ENCODE assay signal across 21 cellular contexts in the genomic region with DNA sequence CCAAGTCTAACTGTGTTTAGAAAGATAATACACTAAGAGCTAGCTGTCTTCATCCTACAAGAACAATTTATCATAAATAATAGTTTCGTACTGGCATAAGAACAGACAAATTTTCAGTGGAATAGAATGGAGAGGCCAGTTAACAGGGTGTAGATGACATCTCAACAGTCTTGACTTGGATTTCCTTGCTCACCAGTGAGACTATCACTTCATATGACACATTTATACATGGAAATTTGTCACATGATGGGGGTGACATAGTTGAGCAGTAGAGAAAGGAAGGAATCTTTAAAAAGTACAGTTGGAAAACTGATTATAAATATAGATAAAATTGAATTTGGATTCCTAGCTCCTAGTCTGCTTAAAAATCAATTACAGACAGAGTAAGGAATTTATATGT. TPM values are rescaled to one million over a fixed set of nuclear protein-coding genes. Genes with fewer than 3 reads are reported as not detected.
DNase-seq lines count a peak whose midpoint lies in the region; ATAC-seq, FAIRE-seq and TF ChIP-seq lines count a peak whose summit lies in the region.
"Had no signal": no experiment of that assay in that cellular context is flagged by ENCODE, and none has a peak within 500 bp of the region (broad histone marks: within the 10 kb centered on the region; RNA-seq: fewer than 3 reads in every experiment).

No MANE protein-coding gene starts in this region.

- H3K4me3 ChIP-seq in GM12878: no peak overlapping the region
- H3K4me3 ChIP-seq in right cardiac atrium (ENCODE audit: low read length): no peak overlapping the region
- H3K4me3 ChIP-seq: PC-9, SJCRH30 had no signal

- 95% methylated on average over 1 of the region's 1 CpG for WGBS in GM12878 (ENCODE audit: insufficient coverage, insufficient replicate concordance, low lambda C conversion rate, missing lambda C conversion rate)
- 96% methylated on average over 1 of the region's 1 CpG for WGBS in right cardiac atrium

- no peak overlapping the region for H3K9ac ChIP-seq in GM12878 (ENCODE audit: control insufficient read depth, insufficient read depth, low read length)

- TF ChIP-seq EP300 in GM12878 (IDR thresholded peaks at IDR 0.05; ENCODE audit: borderline replicate concordance in 1 of 2, control insufficient read depth in 1 of 2, low read depth in 2 of 2, low read length in 2 of 2): no peak

- no peak overlapping the region for H3K4me3 Mint-ChIP-seq in activated naive CD4-positive, alpha-beta T cell treated with anti-CD3 and anti-CD28 coated beads for 36 hours
- H3K4me3 Mint-ChIP-seq in activated T-helper 1 cell treated with anti-CD3 and anti-CD28 coated beads, Interleukin-12 subunit alpha, Interleukin-12 subunit beta, Interleukin-2, Interleukin-4 antibody, amounts not matched to agents 30 ng/mL and 10 ng/mL and 1 ng/mL, durations not matched to agents 14 hours and 24 hours and 36 hours: no peak overlapping the region
- H3K4me3 Mint-ChIP-seq: CD4-positive, alpha-beta memory T cell had no signal

- no peaks in the 10 kb centered on the region for H3K27me3 ChIP-seq in GM12878 (replicated peaks in 1 of 2; ENCODE audit: control insufficient read depth in 2 of 2, insufficient read depth in 2 of 2, low read length in 1 of 2)
- H3K27me3 ChIP-seq in right cardiac atrium (ENCODE audit: control insufficient read depth, insufficient read depth): no peaks in the 10 kb centered on the region
- H3K27me3 ChIP-seq: SJCRH30 had no signal

- H3K4me2 ChIP-seq in GM12878 (ENCODE audit: control insufficient read depth, insufficient read depth): no peak overlapping the region
- H3K4me2 ChIP-seq: PC-9 had no signal

- H3K36me3 Mint-ChIP-seq in activated naive CD4-positive, alpha-beta T cell treated with anti-CD3 and anti-CD28 coated beads for 36 hours (ENCODE audit: low read depth): no peaks in the 10 kb centered on the region
- H3K36me3 Mint-ChIP-seq in activated T-helper 1 cell treated with anti-CD3 and anti-CD28 coated beads, Interleukin-12 subunit alpha, Interleukin-12 subunit beta, Interleukin-2, Interleukin-4 antibody, amounts not matched to agents 30 ng/mL and 10 ng/mL and 1 ng/mL, durations not matched to agents 14 hours and 24 hours and 36 hours (ENCODE audit: low read depth): peaks cover 2% of the 10 kb centered on the region
- H3K36me3 Mint-ChIP-seq: CD4-positive, alpha-beta memory T cell had no signal

- H3K27me3 Mint-ChIP-seq in activated naive CD4-positive, alpha-beta T cell treated with anti-CD3 and anti-CD28 coated beads for 36 hours (ENCODE audit: low read depth): no peaks in the 10 kb centered on the region
- H3K27me3 Mint-ChIP-seq in activated T-helper 1 cell treated with anti-CD3 and anti-CD28 coated beads, Interleukin-12 subunit alpha, Interleukin-12 subunit beta, Interleukin-2, Interleukin-4 antibody, amounts not matched to agents 30 ng/mL and 10 ng/mL and 1 ng/mL, durations not matched to agents 14 hours and 24 hours and 36 hours (ENCODE audit: insufficient read depth): no peaks in the 10 kb centered on the region
- H3K27me3 Mint-ChIP-seq: CD4-positive, alpha-beta memory T cell had no signal

- peak overlapping the region; percentile 45 for H2AFZ ChIP-seq in GM12878 (ENCODE audit: control insufficient read depth, low read depth, low read length)
- H2AFZ ChIP-seq: PC-9 had no signal

- SMC1A ChIA-PET in GM12878 (lab: Charles Lee; ENCODE audit: uncharacterized antibody, unreplicated experiment): interaction anchor here (0.6 to 7.0 kb wide), 9 partner anchors 9 to 42 kb away, joined by 3 to 70 read pairs (median 15); no protein-coding TSS in a partner anchor

- no peak for TF ChIP-seq CTCF in GM12878 (IDR thresholded peaks at IDR 0.05 in 2 of 3, conservative IDR thresholded peaks at IDR 0.05 in 1 of 3; ENCODE audit: control insufficient read depth in 2 of 3, extremely low read depth in 1 of 3, insufficient read depth in 1 of 3, low read depth in 3 of 3, low read length in 3 of 3)

- TF ChIP-seq RAD21 in GM12878 (IDR thresholded peaks at IDR 0.05; ENCODE audit: insufficient read depth, low read depth, low read length): no peak

- no peaks in the 10 kb centered on the region for H4K20me1 ChIP-seq in GM12878 (ENCODE audit: control insufficient read depth, insufficient read depth)

- peaks cover 18% of the 10 kb centered on the region for H3K4me1 ChIP-seq in GM12878 (ENCODE audit: control insufficient read depth, insufficient read depth, low read length)
- H3K4me1 ChIP-seq in right cardiac atrium (ENCODE audit: control insufficient read depth, insufficient read depth, low read length): no peaks in the 10 kb centered on the region
- H3K4me1 ChIP-seq: SJCRH30 had no signal

- peaks cover 16% of the 10 kb centered on the region for H3K79me2 ChIP-seq in GM12878 (ENCODE audit: control insufficient read depth, insufficient read depth, low read length)

- intact Hi-C loops in activated naive CD4-positive, alpha-beta T cell treated with anti-CD3 and anti-CD28 coated beads for 36 hours (cut with micrococcal nuclease): loop anchor here (10.0 kb wide), 1 partner anchor 1232 kb away; a partner anchor contains a TSS
- intact Hi-C loops in activated T-helper 1 cell treated with anti-CD3 and anti-CD28 coated beads, Interleukin-12 subunit alpha, Interleukin-12 subunit beta, Interleukin-2, Interleukin-4 antibody, amounts not matched to agents 30 ng/mL and 10 ng/mL and 1 ng/mL, durations not matched to agents 14 hours and 24 hours and 36 hours (cut with micrococcal nuclease): no loop called here
- intact Hi-C loops in GM12878 (cut with micrococcal nuclease; ENCODE audit: unreplicated experiment): no loop called here
- intact Hi-C loops in right cardiac atrium (cut with DNase I): no loop called here

- CTCF ChIA-PET in activated naive CD4-positive, alpha-beta T cell treated with anti-CD3 and anti-CD28 coated beads for 36 hours (lab: Charles Lee): interaction anchor here (0.5 to 1.0 kb wide), 3 partner anchors 9 to 37 kb away, joined by 4 read pairs; no protein-coding TSS in a partner anchor
- CTCF ChIA-PET in GM12878 (lab: Yijun Ruan, JAX): interaction anchor here (0.8 to 2.5 kb wide), 12 partner anchors 8 to 195 kb away, joined by 3 to 10 read pairs (median 5); a partner anchor contains a TSS

- no peaks in the 10 kb centered on the region for H3K9me3 ChIP-seq in GM12878 (replicated peaks; ENCODE audit: control insufficient read depth, insufficient read depth, low read length)
- no peaks in the 10 kb centered on the region for H3K9me3 ChIP-seq in right cardiac atrium (ENCODE audit: control insufficient read depth, low read length)
- H3K9me3 ChIP-seq: SJCRH30 had no signal

- no peak overlapping the region for H3K27ac ChIP-seq in GM12878 (ENCODE audit: control insufficient read depth, insufficient read depth)
- H3K27ac ChIP-seq in right cardiac atrium (ENCODE audit: low read length): no peak overlapping the region
- H3K27ac ChIP-seq: PC-9, SJCRH30 had no signal

- peaks cover 66% of the 10 kb centered on the region for H3K4me1 Mint-ChIP-seq in activated naive CD4-positive, alpha-beta T cell treated with anti-CD3 and anti-CD28 coated beads for 36 hours (ENCODE audit: low read depth)
- H3K4me1 Mint-ChIP-seq in activated T-helper 1 cell treated with anti-CD3 and anti-CD28 coated beads, Interleukin-12 subunit alpha, Interleukin-12 subunit beta, Interleukin-2, Interleukin-4 antibody, amounts not matched to agents 30 ng/mL and 10 ng/mL and 1 ng/mL, durations not matched to agents 14 hours and 24 hours and 36 hours (ENCODE audit: low read depth): peaks cover 47% of the 10 kb centered on the region

- no peak for TF ChIP-seq POLR2A in GM12878 (IDR thresholded peaks at IDR 0.05; ENCODE audit: low read depth, low read length)

- no peaks in the 10 kb centered on the region for H3K36me3 ChIP-seq in GM12878 (ENCODE audit: control insufficient read depth in 2 of 2, insufficient read depth in 2 of 2, low read length in 1 of 2)
- H3K36me3 ChIP-seq: SJCRH30 had no signal

- DNase-seq in activated naive CD4-positive, alpha-beta T cell treated with anti-CD3 and anti-CD28 coated beads for 36 hours: no peak
- no peak for DNase-seq in activated naive CD4-positive, alpha-beta T cell (lab: John Stamatoyannopoulos, UW)
- DNase-seq in GM18507 (ENCODE audit: extremely low spot score, insufficient read length, low read depth): no peak
- no peak for DNase-seq in activated T-helper 1 cell treated with anti-CD3 and anti-CD28 coated beads, Interleukin-12 subunit alpha, Interleukin-12 subunit beta, Interleukin-2, Interleukin-4 antibody, amounts not matched to agents 30 ng/mL and 10 ng/mL and 1 ng/mL, durations not matched to agents 14 hours and 24 hours and 36 hours (ENCODE audit: low spot score)
- no peak for DNase-seq in GM12878 (ENCODE audit: low read depth, low spot score)
- DNase-seq in right cardiac atrium: no peak
- DNase-seq: C1 segment of cervical spinal cord; CD4-positive, alpha-beta memory T cell; COR-L47; DMS53; Karpas-422; NCI-H1092; NCI-H1417 treated with DMSO at 0.1 percent for 48 hours; NCI-H1694 treated with DMSO at 0.1 percent for 48 hours; NCI-H2081; NCI-H2227 treated with DMSO at 0.1 percent for 48 hours; NCI-H526 treated with DMSO at 0.1 percent for 48 hours; PC-9; SJCRH30 had no signal

- in situ Hi-C loops in GM12878 (cut with MboI): no loop called here

- no TSS peak for BruUV-seq in GM12878 (replicated peaks; lab: Mats Ljungman, UMichigan)

- ATAC-seq in GM12878: no peak
- ATAC-seq in right cardiac atrium: no peak
- no peak for ATAC-seq in GM18867 (IDR thresholded peaks at IDR 0.05; ENCODE audit: unreplicated experiment)
- ATAC-seq: Right ventricle myocardium inferior had no signal

- FAIRE-seq in GM18507 (lab: Jason Lieb, UNC) (peak; percentile 56), GM12878 (lab: Jason Lieb, UNC) (no peak)

- POLR2A ChIA-PET in GM12878 (lab: Charles Lee): interaction anchor here (0.9 to 1.6 kb wide), 8 partner anchors 10 to 73 kb away, joined by 3 to 5 read pairs (median 4); no protein-coding TSS in a partner anchor

- peak overlapping the region; percentile 100 for H3K27ac Mint-ChIP-seq in activated naive CD4-positive, alpha-beta T cell treated with anti-CD3 and anti-CD28 coated beads for 36 hours
- peak overlapping the region; percentile 40 for H3K27ac Mint-ChIP-seq in activated T-helper 1 cell treated with anti-CD3 and anti-CD28 coated beads, Interleukin-12 subunit alpha, Interleukin-12 subunit beta, Interleukin-2, Interleukin-4 antibody, amounts not matched to agents 30 ng/mL and 10 ng/mL and 1 ng/mL, durations not matched to agents 14 hours and 24 hours and 36 hours
- H3K27ac Mint-ChIP-seq: CD4-positive, alpha-beta memory T cell had no signal

- RAD21 ChIA-PET in GM12878 (lab: Charles Lee; ENCODE audit: unreplicated experiment): interaction anchor here (0.7 to 3.5 kb wide), 5 partner anchors 10 to 38 kb away, joined by 4 to 28 read pairs (median 10); no protein-coding TSS in a partner anchor

- H3K9me3 Mint-ChIP-seq in activated naive CD4-positive, alpha-beta T cell treated with anti-CD3 and anti-CD28 coated beads for 36 hours: no peaks in the 10 kb centered on the region
- H3K9me3 Mint-ChIP-seq in activated T-helper 1 cell treated with anti-CD3 and anti-CD28 coated beads, Interleukin-12 subunit alpha, Interleukin-12 subunit beta, Interleukin-2, Interleukin-4 antibody, amounts not matched to agents 30 ng/mL and 10 ng/mL and 1 ng/mL, durations not matched to agents 14 hours and 24 hours and 36 hours: no peaks in the 10 kb centered on the region
- H3K9me3 Mint-ChIP-seq: CD4-positive, alpha-beta memory T cell had no signal

RNA-seq across cellular contexts. Expression of a gene that starts 35.7 kb away (rescaled TPM):
- total RNA-seq in activated naive CD4-positive, alpha-beta T cell treated with anti-CD3 and anti-CD28 coated beads for 36 hours: 100 to 1,000 TPM; 289 to 294 TPM
- total RNA-seq in activated T-helper 1 cell treated with anti-CD3 and anti-CD28 coated beads, Interleukin-12 subunit alpha, Interleukin-12 subunit beta, Interleukin-2, Interleukin-4 antibody, amounts not matched to agents 30 ng/mL and 10 ng/mL and 1 ng/mL, durations not matched to agents 14 hours and 24 hours and 36 hours: 250 and 257 TPM in 2 replicates
- total RNA-seq in GM12878 (2013; cell fraction: nucleolus; rRNA removed): 258 and 260 TPM in 2 replicates
- 84.0 and 96.8 TPM in 2 replicates for total RNA-seq in GM12878 (2014; rRNA removed)
- 81.4 and 82.4 TPM in 2 replicates for total RNA-seq in GM12878 (2014; rRNA removed; fragmentation: Illumina TruSeq; extraction: Trizol)
- 220 and 229 TPM in 2 replicates for total RNA-seq in GM12878 (2021)
- polyA plus RNA-seq in GM12878 (2011; ENCODE audit: low read depth): 59.4 TPM
- 308 and 350 TPM in 2 replicates for polyA plus RNA-seq in GM12878 (2011; rRNA removed)
- polyA plus RNA-seq in GM12878 (2011; cell fraction: cytosol; rRNA removed): 204 and 210 TPM in 2 replicates
- 565 and 695 TPM in 2 replicates for polyA plus RNA-seq in GM12878 (2011; cell fraction: nucleus; rRNA removed)
- polyA plus RNA-seq in GM12878 (2012): 64.6 and 107 TPM in 2 replicates
- polyA plus RNA-seq in GM12878 (2014; fragmentation: Illumina TruSeq; extraction: Trizol): 149 and 171 TPM in 2 replicates
- polyA plus RNA-seq in GM12878 (2014; fragmentation: Nextera tagmentation; extraction: Ambion mirVana): 10 to 100 TPM; 18.0 to 31.5 TPM
- polyA plus RNA-seq in GM12878 (2014; rRNA removed): 138 and 149 TPM in 2 replicates
- 100 to 1,000 TPM; 126 to 128 TPM for polyA plus RNA-seq in GM12878 (2016; fragmentation: Nextera tagmentation; extraction: Ambion mirVana)
- 268 and 281 TPM in 2 replicates for polyA minus RNA-seq in GM12878 (2011; rRNA and poly(A)+ RNA removed)
- 95.9 and 104 TPM in 2 replicates for polyA minus RNA-seq in GM12878 (2011; cell fraction: cytosol; rRNA and poly(A)+ RNA removed)
- polyA minus RNA-seq in GM12878 (2011; cell fraction: nucleus; rRNA and poly(A)+ RNA removed): 243 and 270 TPM in 2 replicates
- total RNA-seq in right cardiac atrium: 10 to 100 TPM in 3 of 4 donors, 1 to 10 TPM in 1; 7.6 to 11.4 (median 10.7) TPM
- polyA plus RNA-seq in right cardiac atrium: 6.0 TPM

Comparison
In these comparisons a context has a peak if more than half of its experiments do, and no peak if none do; other contexts are left out.
1. RNA of a gene that starts 35.7 kb away (total RNA-seq): 289 to 294 TPM in activated naive CD4-positive, alpha-beta T cell treated with anti-CD3 and anti-CD28 coated beads for 36 hours, 250 to 257 TPM in activated T-helper 1 cell treated with anti-CD3 and anti-CD28 coated beads, Interleukin-12 subunit alpha, Interleukin-12 subunit beta, Interleukin-2, Interleukin-4 antibody, amounts not matched to agents 30 ng/mL and 10 ng/mL and 1 ng/mL, durations not matched to agents 14 hours and 24 hours and 36 hours and 81.4 to 260 TPM in GM12878; 7.6 to 11.4 TPM in right cardiac atrium; every median in the first group is over 4 times any median in the second.